In the genomic region with DNA sequence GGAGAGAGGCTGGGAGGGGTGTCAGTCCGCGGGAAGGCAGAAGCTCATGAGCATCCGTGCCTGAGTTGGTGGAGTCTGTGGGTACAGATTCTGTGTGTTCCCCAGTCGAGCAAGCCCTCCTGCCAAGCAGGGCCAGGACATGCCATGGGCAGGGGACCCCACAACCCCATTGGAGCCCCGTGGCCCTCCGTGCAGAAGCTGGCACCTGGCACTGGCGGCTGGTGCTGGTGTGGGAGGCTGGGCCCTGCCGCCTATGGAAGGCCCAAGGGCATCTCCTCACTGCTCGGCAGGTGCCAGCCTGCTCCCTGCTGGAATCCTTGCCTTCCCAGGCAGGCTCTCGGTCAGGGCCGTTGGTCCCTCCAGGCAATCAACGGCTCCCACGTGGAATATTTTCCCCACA, we compare ENCODE assay signal across 19 cellular contexts.
A peak's percentile ranks its signal among the peaks of the same experiment; 100 is the strongest.
DNase-seq lines count a peak whose midpoint lies in the region; ATAC-seq and TF ChIP-seq lines count a peak whose summit lies in the region.
"Had no signal": no experiment of that assay in that cellular context is flagged by ENCODE, and none has a peak within 500 bp of the region (broad histone marks: within the 10 kb centered on the region; RNA-seq: fewer than 3 reads in every experiment).

No MANE protein-coding gene starts in this region.

- no peak for TF ChIP-seq CTCF in IMR-90 (conservative IDR thresholded peaks at IDR 0.05; ENCODE audit: low read depth, low read length)
- no peak for TF ChIP-seq CTCF in sigmoid colon (IDR thresholded peaks at IDR 0.05)

- no peak overlapping the region for H2AK5ac ChIP-seq in IMR-90 (ENCODE audit: low read depth, low read length)

- no peak overlapping the region for H3K18ac ChIP-seq in IMR-90 (ENCODE audit: low read depth, low read length)

- H3K4me2 ChIP-seq in IMR-90 (ENCODE audit: low read depth, low read length): no peak overlapping the region

- H3K79me1 ChIP-seq in IMR-90 (ENCODE audit: low read depth in 1 of 2, low read length in 2 of 2): no peaks in the 10 kb centered on the region

- H3K27me3 Mint-ChIP-seq in activated CD8-positive, alpha-beta memory T cell treated with anti-CD3 and anti-CD28 coated beads, Interleukin-2, amount 10 ng/mL, durations not matched to agents 7 days and 5 days: peaks cover 44% of the 10 kb centered on the region

- no peak overlapping the region for H3K23ac ChIP-seq in IMR-90 (ENCODE audit: low read depth, low read length)

- TF ChIP-seq RAD21 in IMR-90 (IDR thresholded peaks at IDR 0.05; ENCODE audit: low read length): no peak

- dilution Hi-C loops in IMR-90 (cut with HindIII; ENCODE audit: low sequenced_read_pairs, unreplicated experiment): no loop called here

- in situ Hi-C loops in IMR-90 (cut with MboI; ENCODE audit: low sequenced_read_pairs): no loop called here

- POLR2A ChIA-PET in IMR-90 (lab: Charles Lee; ENCODE audit: unreplicated experiment): no interaction called here

- no peak overlapping the region for H2BK15ac ChIP-seq in IMR-90 (ENCODE audit: low read depth, low read length)

- no peak overlapping the region for H3K56ac ChIP-seq in IMR-90 (ENCODE audit: extremely low read depth, insufficient read depth, low read length)

- no peak overlapping the region for H3K4ac ChIP-seq in IMR-90 (ENCODE audit: low read depth, low read length)

- H2BK120ac ChIP-seq in IMR-90 (ENCODE audit: low read depth, low read length): no peak overlapping the region

- no peaks in the 10 kb centered on the region for H4K20me1 ChIP-seq in IMR-90 (ENCODE audit: insufficient read depth, low read length)

- H3K27ac ChIP-seq in IMR-90 (ENCODE audit: insufficient read depth, low read length): no peak overlapping the region
- H3K27ac ChIP-seq in sigmoid colon: no peak overlapping the region
- H3K27ac ChIP-seq: Peyer's patch, SJSA1 had no signal

- no peaks in the 10 kb centered on the region for H3K4me1 ChIP-seq in IMR-90 (ENCODE audit: control insufficient read depth, insufficient read depth, low read length)
- H3K4me1 ChIP-seq in sigmoid colon: no peaks in the 10 kb centered on the region
- H3K4me1 ChIP-seq: Peyer's patch, SJSA1 had no signal

- no peak for TF ChIP-seq EP300 in sigmoid colon (IDR thresholded peaks at IDR 0.05)

- 77% methylated on average over 5 of the region's 13 CpGs; no CpG with 5 or more reads in 1 of the 2 experiments for WGBS in IMR-90 (ENCODE audit: extremely low coverage in 2 of 2, insufficient read length in 1 of 2), 2 experiments
- WGBS in sigmoid colon, 2 donors: 91 to 92% methylated on average over 13 of the region's 13 CpGs

- no peak overlapping the region for H3K9ac ChIP-seq in IMR-90 (ENCODE audit: low read depth, low read length)

- H3K9me1 ChIP-seq in IMR-90 (ENCODE audit: insufficient read depth, low read length): peaks cover 3% of the 10 kb centered on the region; the same call in 1 of the 2 replicates

- 0 out of 2 replicates have a peak, but pooled peaks cover 2% of the 10 kb centered on the region for H3K9me3 ChIP-seq in IMR-90 (ENCODE audit: control insufficient read depth, insufficient read depth, low read length)
- H3K9me3 ChIP-seq in sigmoid colon: no peaks in the 10 kb centered on the region
- H3K9me3 ChIP-seq: BE2C, MG63, Peyer's patch, SJSA1 had no signal

- peak; percentile 48 for DNase-seq in activated CD8-positive, alpha-beta memory T cell treated with anti-CD3 and anti-CD28 coated beads for 24 hours
- DNase-seq in activated CD8-positive, alpha-beta memory T cell treated with anti-CD3 and anti-CD28 coated beads, Interleukin-2, amount 10 ng/mL, durations not matched to agents 7 days and 5 days: no peak
- DNase-seq in IMR-90 (no peak), sigmoid colon (peak; percentile 32), SKM-1 treated with dmso at 0.1 percent for 144 hours (lab: John Stamatoyannopoulos, UW; ENCODE audit: unreplicated experiment) (no peak), AML-193 (lab: John Stamatoyannopoulos, UW) (no peak), NCI-H2227 treated with DMSO at 0.1 percent for 48 hours (lab: John Stamatoyannopoulos, UW) (no peak)
- DNase-seq: BE2C, DMS53, GDM1, Kasumi-1, MG63, NCI-H187 treated with DMSO at 0.1 percent for 48 hours, NCI-H2107, NCI-H226, NCI-H510A treated with DMSO at 0.1 percent for 48 hours had no signal

- no peaks in the 10 kb centered on the region for H3K4me1 Mint-ChIP-seq in activated CD8-positive, alpha-beta memory T cell treated with anti-CD3 and anti-CD28 coated beads, Interleukin-2, amount 10 ng/mL, durations not matched to agents 7 days and 5 days

- no peak overlapping the region for H4K91ac ChIP-seq in IMR-90 (ENCODE audit: insufficient read depth, low read depth, low read length)

- H3K36me3 Mint-ChIP-seq in activated CD8-positive, alpha-beta memory T cell treated with anti-CD3 and anti-CD28 coated beads, Interleukin-2, amount 10 ng/mL, durations not matched to agents 7 days and 5 days: no peaks in the 10 kb centered on the region

- ATAC-seq in activated CD8-positive, alpha-beta memory T cell treated with anti-CD3 and anti-CD28 coated beads, Interleukin-2, amount 10 ng/mL, durations not matched to agents 7 days and 5 days: no peak
- ATAC-seq in IMR-90 (ENCODE audit: low read depth): no peak
- peak; percentile 44 for ATAC-seq in esophagus mucosa

- no peak overlapping the region for H3K4me3 ChIP-seq in IMR-90 (ENCODE audit: insufficient read depth, low read depth, low read length)
- no peak overlapping the region for H3K4me3 ChIP-seq in sigmoid colon
- H3K4me3 ChIP-seq: MG63, Peyer's patch, SJSA1 had no signal

- BruUV-seq in IMR-90 (replicated peaks; lab: Mats Ljungman, UMichigan): no TSS peak

- H2BK5ac ChIP-seq in IMR-90 (ENCODE audit: low read depth, low read length, poor library complexity, severe bottlenecking): no peak overlapping the region

- H3K27me3 ChIP-seq in IMR-90 (ENCODE audit: control insufficient read depth, insufficient read depth, low read length) (peaks cover 83% of the 10 kb centered on the region), sigmoid colon (peaks cover 4 to 15% (median 8%) of the 10 kb centered on the region in 3 donors)
- H3K27me3 ChIP-seq: Peyer's patch had no signal

- H3K27ac Mint-ChIP-seq in activated CD8-positive, alpha-beta memory T cell treated with anti-CD3 and anti-CD28 coated beads, Interleukin-2, amount 10 ng/mL, durations not matched to agents 7 days and 5 days: no peak overlapping the region

- no peak for TF ChIP-seq POLR2A in IMR-90 (IDR thresholded peaks at IDR 0.05; ENCODE audit: low read depth, low read length)
- TF ChIP-seq POLR2A in sigmoid colon (IDR thresholded peaks at IDR 0.05): no peak

- no peak overlapping the region for H3K14ac ChIP-seq in IMR-90 (replicated peaks; ENCODE audit: low read depth, low read length)

- H2AK9ac ChIP-seq in IMR-90 (replicated peaks; ENCODE audit: low read depth, low read length, poor library complexity): peak overlapping the region; percentile 78

- H3K36me3 ChIP-seq in IMR-90 (ENCODE audit: control insufficient read depth, insufficient read depth, low read length): no peaks in the 10 kb centered on the region
- no peaks in the 10 kb centered on the region for H3K36me3 ChIP-seq in sigmoid colon
- H3K36me3 ChIP-seq: BE2C, MG63, Peyer's patch, SJSA1 had no signal

- no peak overlapping the region for H4K5ac ChIP-seq in IMR-90 (ENCODE audit: low read depth, low read length)

- H3K4me3 Mint-ChIP-seq in activated CD8-positive, alpha-beta memory T cell treated with anti-CD3 and anti-CD28 coated beads, Interleukin-2, amount 10 ng/mL, durations not matched to agents 7 days and 5 days: no peak overlapping the region

- H4K8ac ChIP-seq in IMR-90 (ENCODE audit: low read depth in 2 of 2, low read length in 2 of 2): no peak overlapping the region

- CTCF ChIA-PET in activated CD8-positive, alpha-beta memory T cell treated with anti-CD3 and anti-CD28 coated beads, Interleukin-2, amount 10 ng/mL, durations not matched to agents 7 days and 5 days (lab: Charles Lee): interaction anchor here (1.6 to 10.5 kb wide), 2 partner anchors 46 to 75 kb away, joined by 5 to 112 read pairs; no protein-coding TSS in a partner anchor
- CTCF ChIA-PET in IMR-90 (lab: Yijun Ruan, JAX): no interaction called here

- no peaks in the 10 kb centered on the region for H3K9me3 Mint-ChIP-seq in activated CD8-positive, alpha-beta memory T cell treated with anti-CD3 and anti-CD28 coated beads, Interleukin-2, amount 10 ng/mL, durations not matched to agents 7 days and 5 days (ENCODE audit: low read depth)

- H2AFZ ChIP-seq in IMR-90 (replicated peaks; ENCODE audit: low read length, poor library complexity): no peak overlapping the region

- intact Hi-C loops in IMR-90 (cut with micrococcal nuclease) (no loop called here), sigmoid colon (cut with DNase I) (no loop called here)

- H2BK20ac ChIP-seq in IMR-90 (ENCODE audit: low read depth, low read length): no peak overlapping the region

TF ChIP-seq in IMR-90, 13 proteins besides CTCF, POLR2A, EP300 and RAD21:
- TF ChIP-seq RFX5 (IDR thresholded peaks at IDR 0.05; ENCODE audit: low read depth, low read length) (no peak), MAFK (IDR thresholded peaks at IDR 0.05; ENCODE audit: low read depth, low read length) (no peak), RCOR1 (IDR thresholded peaks at IDR 0.05; ENCODE audit: insufficient replicate concordance, low read length) (no peak), NFE2L2 (IDR thresholded peaks at IDR 0.05; ENCODE audit: low read depth, low read length) (no peak), CHD1 (IDR thresholded peaks at IDR 0.05; ENCODE audit: low read depth, low read length) (no peak), SMC3 (IDR thresholded peaks at IDR 0.05; ENCODE audit: low read depth, low read length) (no peak)
TF ChIP-seq in IMR-90: peak in this region for 0.

Comparison
In these comparisons a context has a peak if more than half of its experiments do, and no peak if none do; other contexts are left out.
1. DNase-seq: peak in activated CD8-positive, alpha-beta memory T cell treated with anti-CD3 and anti-CD28 coated beads for 24 hours (single experiment) and sigmoid colon (single experiment); none in activated CD8-positive, alpha-beta memory T cell treated with anti-CD3 and anti-CD28 coated beads, Interleukin-2, amount 10 ng/mL, durations not matched to agents 7 days and 5 days (single experiment), IMR-90 (single experiment), SKM-1 treated with dmso at 0.1 percent for 144 hours (single experiment), AML-193 (0 of 2) and NCI-H2227 treated with DMSO at 0.1 percent for 48 hours (single experiment).